ENCODE assay signal across 1 cellular context in the genomic region with DNA sequence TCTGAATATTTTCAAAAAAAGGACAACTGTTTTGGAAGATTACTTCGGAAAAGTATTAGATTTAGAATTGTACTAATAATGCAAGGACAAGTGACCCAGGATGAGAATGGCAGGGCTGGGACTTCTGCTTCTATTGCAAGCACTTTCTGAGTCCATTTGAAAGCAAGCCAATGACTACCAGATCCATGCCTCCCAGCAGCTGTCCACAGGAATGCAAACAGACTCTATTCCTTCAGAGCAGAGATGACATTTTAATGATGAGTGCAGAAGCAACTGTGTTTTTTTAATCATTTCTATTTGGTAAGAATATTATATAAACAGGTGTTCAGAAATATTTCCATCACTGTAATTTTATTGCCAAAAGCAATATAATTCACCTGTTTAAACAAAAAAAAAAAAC.
TF ChIP-seq lines count a peak whose summit lies in the region.

No MANE protein-coding gene starts in this region.

TF ChIP-seq in IMR-90, 13 proteins besides CTCF, POLR2A, EP300 and RAD21:
- TF ChIP-seq CHD1 (IDR thresholded peaks at IDR 0.05; ENCODE audit: low read depth, low read length): no peak
- TF ChIP-seq SMC3 (IDR thresholded peaks at IDR 0.05; ENCODE audit: low read depth, low read length): no peak
- no peak for TF ChIP-seq BHLHE40 (IDR thresholded peaks at IDR 0.05; ENCODE audit: low read depth, low read length)
- TF ChIP-seq FOS (IDR thresholded peaks at IDR 0.05; ENCODE audit: low read depth, low read length): no peak
